In the genomic region with DNA sequence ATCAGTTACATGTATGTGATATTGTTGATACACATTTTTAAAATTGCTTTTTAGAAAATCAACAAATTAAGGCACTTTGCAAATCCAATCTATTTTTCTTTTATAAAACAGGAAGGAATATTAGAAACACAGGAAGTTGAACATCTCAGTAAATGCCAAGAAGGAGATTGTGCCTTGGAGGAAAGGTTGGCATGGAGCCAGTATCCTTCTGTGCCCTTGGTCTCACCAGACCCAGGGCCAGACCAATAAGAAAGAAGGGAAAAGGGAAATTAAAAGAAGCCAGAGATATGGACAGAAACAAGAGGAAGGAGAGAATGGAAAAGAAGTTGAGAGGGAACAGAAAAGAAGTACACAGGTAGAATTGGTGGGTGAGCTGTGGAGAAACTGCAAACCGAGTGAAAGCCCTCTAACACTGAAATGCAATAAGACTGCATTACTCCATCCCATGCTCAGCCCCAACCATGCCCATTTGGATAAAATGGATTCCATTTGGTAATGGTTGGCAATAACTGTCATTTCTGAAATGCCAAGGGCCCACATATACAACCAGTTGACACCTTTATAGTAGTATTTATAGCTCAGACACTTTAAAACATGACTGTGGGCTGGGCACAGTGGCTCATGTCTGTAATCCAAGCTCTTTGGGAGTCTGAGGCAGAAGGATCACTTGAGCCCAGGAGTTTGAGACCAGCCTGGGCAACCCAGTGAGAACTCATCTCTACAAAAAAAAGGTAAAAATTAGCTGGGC, we compare ENCODE assay signal across 24 cellular contexts.
"Had no signal": no experiment of that assay in that cellular context is flagged by ENCODE, and none has a peak within 500 bp of the region (broad histone marks: within the 10 kb centered on the region; RNA-seq: fewer than 3 reads in every experiment).

No MANE protein-coding gene starts in this region.

- H3K27ac ChIP-seq: heart left ventricle, neutrophil, parathyroid adenoma, sigmoid colon, transverse colon, uterus had no signal

- H3K4me3 Mint-ChIP-seq: activated CD4-positive, alpha-beta memory T cell treated with anti-CD3 and anti-CD28 coated beads, Interleukin-2, amount 10 ng/mL, durations not matched to agents 7 days and 5 days; activated CD8-positive, alpha-beta memory T cell treated with anti-CD3 and anti-CD28 coated beads, Interleukin-2, amount 10 ng/mL, durations not matched to agents 7 days and 5 days; activated T-helper 17 cell treated with anti-CD3 and anti-CD28 coated beads, Interleukin-2, amount 50 U/mL, for 72 hours; brain; natural killer cell had no signal

- H3K27ac Mint-ChIP-seq: activated CD4-positive, alpha-beta memory T cell treated with anti-CD3 and anti-CD28 coated beads, Interleukin-2, amount 10 ng/mL, durations not matched to agents 7 days and 5 days; activated T-helper 17 cell treated with anti-CD3 and anti-CD28 coated beads, Interleukin-2, amount 50 U/mL, for 72 hours; natural killer cell had no signal

- H3K36me3 ChIP-seq: heart left ventricle, sigmoid colon, transverse colon, uterus had no signal

- H3K4me3 ChIP-seq: heart left ventricle, sigmoid colon, transverse colon, uterus had no signal

- H3K9me3 ChIP-seq: heart left ventricle, neutrophil, sigmoid colon, transverse colon, uterus had no signal

- H3K36me3 Mint-ChIP-seq: natural killer cell had no signal

- H3K4me1 Mint-ChIP-seq: activated CD4-positive, alpha-beta memory T cell treated with anti-CD3 and anti-CD28 coated beads, Interleukin-2, amount 10 ng/mL, durations not matched to agents 7 days and 5 days; activated CD8-positive, alpha-beta memory T cell treated with anti-CD3 and anti-CD28 coated beads, Interleukin-2, amount 10 ng/mL, durations not matched to agents 7 days and 5 days had no signal

- H3K27me3 Mint-ChIP-seq: activated CD4-positive, alpha-beta memory T cell treated with anti-CD3 and anti-CD28 coated beads, Interleukin-2, amount 10 ng/mL, durations not matched to agents 7 days and 5 days; activated CD8-positive, alpha-beta memory T cell treated with anti-CD3 and anti-CD28 coated beads, Interleukin-2, amount 10 ng/mL, durations not matched to agents 7 days and 5 days; activated T-helper 17 cell treated with anti-CD3 and anti-CD28 coated beads, Interleukin-2, amount 50 U/mL, for 72 hours; brain had no signal

- ATAC-seq: activated CD8-positive, alpha-beta memory T cell treated with anti-CD3 and anti-CD28 coated beads, Interleukin-2, amount 10 ng/mL, durations not matched to agents 7 days and 5 days; activated T-helper 17 cell treated with anti-CD3 and anti-CD28 coated beads, Interleukin-2, amount 50 U/mL, for 72 hours; heart left ventricle; left ventricle myocardium superior; natural killer cell; stimulated activated naive CD8-positive, alpha-beta T cell treated with anti-CD3 and anti-CD28 coated beads, Interleukin-15, Interleukin-2, amounts not matched to agents 100 U/mL and 50 U/mL, for 24 hours had no signal

- H3K4me1 ChIP-seq: transverse colon had no signal

- H2AFZ ChIP-seq: parathyroid adenoma had no signal

- H3K27me3 ChIP-seq: heart left ventricle, neutrophil, sigmoid colon, transverse colon, uterus had no signal

- H3K9me3 Mint-ChIP-seq: activated CD4-positive, alpha-beta memory T cell treated with anti-CD3 and anti-CD28 coated beads, Interleukin-2, amount 10 ng/mL, durations not matched to agents 7 days and 5 days; activated T-helper 17 cell treated with anti-CD3 and anti-CD28 coated beads, Interleukin-2, amount 50 U/mL, for 72 hours; natural killer cell had no signal

- H3K9ac ChIP-seq: parathyroid adenoma had no signal

- DNase-seq: activated CD4-positive, alpha-beta memory T cell treated with anti-CD3 and anti-CD28 coated beads, Interleukin-2, amount 10 ng/mL, durations not matched to agents 7 days and 5 days; activated CD4-positive, alpha-beta T cell treated with anti-CD3 and anti-CD28 coated beads for 48 hours; activated CD4-positive, CD25-positive, alpha-beta regulatory T cell; activated CD8-positive, alpha-beta memory T cell treated with anti-CD3 and anti-CD28 coated beads, Interleukin-2, amount 10 ng/mL, durations not matched to agents 7 days and 5 days; activated naive CD4-positive, alpha-beta T cell treated with Interleukin-2 at 50 U/mL for 16 hours; activated T-cell treated with anti-CD3 and anti-CD28 coated beads, Interleukin-2, amount 50 U/mL, for 1 hour; caudate nucleus; erythroblast; heart left ventricle; kidney glomerular epithelial cell; left ventricle myocardium superior; natural killer cell; sigmoid colon; stimulated activated CD4-positive, alpha-beta T cell treated with anti-CD3 and anti-CD28 coated beads, Interleukin-1b, Interleukin-23, amount 100 ng/mL, for 48 hours; stimulated activated CD8-positive, alpha-beta memory T cell treated with anti-CD3 and anti-CD28 coated beads, Interleukin-4, amount 100 ng/mL, for 48 hours; stimulated activated naive CD8-positive, alpha-beta T cell treated with anti-CD3 and anti-CD28 coated beads, Interleukin-15, Interleukin-2, amounts not matched to agents 100 U/mL and 50 U/mL, for 24 hours; T-helper 1 cell; T-helper 9 cell; transverse colon; uterus had no signal

- H3K79me2 ChIP-seq: parathyroid adenoma had no signal
